In genomic region chr6:129699661-129700060, GRCh38 we compare ENCODE assay signal across 1 cellular context.
A peak's percentile ranks its signal among the peaks of the same experiment; 100 is the strongest.
TF ChIP-seq lines count a peak whose summit lies in the region.

No MANE protein-coding gene starts in this region.

TF ChIP-seq in K562, 482 proteins besides CTCF, POLR2A, EP300 and RAD21 (continued from another document and continues in another):
- TF ChIP-seq PBX2 (CRISPR knock-in tag; IDR thresholded peaks at IDR 0.05; ENCODE audit: low read depth) (no peak), PBX2 (tag; conservative IDR thresholded peaks at IDR 0.05; ENCODE audit: low read depth) (no peak), ZNF583 (CRISPR knock-in tag; IDR thresholded peaks at IDR 0.05) (no peak), SRSF9 (IDR thresholded peaks at IDR 0.05; ENCODE audit: borderline replicate concordance, low read depth, low read length) (no peak), CHCHD3 (CRISPR knock-in tag; IDR thresholded peaks at IDR 0.05) (no peak), ILF3 (IDR thresholded peaks at IDR 0.05; ENCODE audit: borderline replicate concordance) (no peak), ZNF79 (CRISPR knock-in tag; IDR thresholded peaks at IDR 0.05; ENCODE audit: low read depth) (no peak), ZFP30 (CRISPR knock-in tag; IDR thresholded peaks at IDR 0.05; ENCODE audit: borderline replicate concordance) (no peak), HES1 (IDR thresholded peaks at IDR 0.05; ENCODE audit: low read depth) (no peak), STAT5A (IDR thresholded peaks at IDR 0.05; ENCODE audit: borderline replicate concordance, low read length) (no peak), SMARCE1 (IDR thresholded peaks at IDR 0.05) (no peak), ELF1 (tag; IDR thresholded peaks at IDR 0.05) (no peak), CREBBP (IDR thresholded peaks at IDR 0.05; ENCODE audit: low read depth, low read length) (no peak), PRMT5 (CRISPR knock-in tag; IDR thresholded peaks at IDR 0.05) (no peak), HCFC1 (IDR thresholded peaks at IDR 0.05; ENCODE audit: low read depth, low read length) (no peak), CBX5 (IDR thresholded peaks at IDR 0.05; ENCODE audit: borderline replicate concordance, low read depth) (peak; percentile 36; the same call in 1 of the 2 replicates), NCOR1 (IDR thresholded peaks at IDR 0.05) (no peak), RBM15 (IDR thresholded peaks at IDR 0.05; ENCODE audit: insufficient read depth, low read length) (no peak), HOXB6 (CRISPR knock-in tag; IDR thresholded peaks at IDR 0.05; ENCODE audit: borderline replicate concordance) (no peak), ARNT (IDR thresholded peaks at IDR 0.05) (no peak), NONO (IDR thresholded peaks at IDR 0.05; ENCODE audit: low read depth in 2 of 2, low read length in 1 of 2) (no peak), ZC3H8 (IDR thresholded peaks at IDR 0.05) (no peak), CBX8 (IDR thresholded peaks at IDR 0.05; ENCODE audit: borderline replicate concordance, extremely low read depth, low read depth, low read length, poor library complexity, severe bottlenecking) (no peak), RBM14 (IDR thresholded peaks at IDR 0.05; ENCODE audit: borderline replicate concordance, insufficient read depth, low read depth, low read length) (no peak), NR4A1 (CRISPR knock-in tag; IDR thresholded peaks at IDR 0.05) (no peak), NR4A1 (tag; IDR thresholded peaks at IDR 0.05) (no peak), ARID1B (IDR thresholded peaks at IDR 0.05) (peak; percentile 28; the same call in 1 of the 2 replicates), HDAC1 (IDR thresholded peaks at IDR 0.05) (no peak), FOXP1 (CRISPR knock-in tag; IDR thresholded peaks at IDR 0.05) (no peak), TCF7L2 (IDR thresholded peaks at IDR 0.05; ENCODE audit: low read depth, low read length) (no peak), ELK3 (CRISPR knock-in tag; IDR thresholded peaks at IDR 0.05) (no peak), SUPT5H (IDR thresholded peaks at IDR 0.05) (no peak), KLF16 (IDR thresholded peaks at IDR 0.05) (no peak), MCM5 (IDR thresholded peaks at IDR 0.05; ENCODE audit: low read depth) (no peak), ETS2 (tag; IDR thresholded peaks at IDR 0.05; ENCODE audit: borderline replicate concordance, poor library complexity, severe bottlenecking) (no peak), NR2C2 (CRISPR knock-in tag; IDR thresholded peaks at IDR 0.05) (no peak), NR2C2 (tag; IDR thresholded peaks at IDR 0.05) (no peak), THRAP3 (IDR thresholded peaks at IDR 0.05; ENCODE audit: borderline replicate concordance) (no peak), GTF2F1 (IDR thresholded peaks at IDR 0.05; ENCODE audit: low read depth, low read length) (no peak), HNRNPH1 (optimal IDR thresholded peaks at IDR 0.05; ENCODE audit: low read depth, low read length) (no peak), ZNF24 (IDR thresholded peaks at IDR 0.05) (no peak), GATAD2B (IDR thresholded peaks at IDR 0.05; ENCODE audit: borderline replicate concordance) (no peak), ZNF134 (CRISPR knock-in tag; conservative IDR thresholded peaks at IDR 0.05) (no peak), NR2C1 (IDR thresholded peaks at IDR 0.05) (no peak), NR2C1 (tag; IDR thresholded peaks at IDR 0.05) (no peak), TAF1 (IDR thresholded peaks at IDR 0.05; ENCODE audit: control insufficient read depth, extremely low read depth, insufficient read depth, low read length, severe bottlenecking) (no peak), ETV1 (tag; conservative IDR thresholded peaks at IDR 0.05; ENCODE audit: low read depth) (peak; percentile 18; the same call in 1 of the 2 replicates), CTBP1 (IDR thresholded peaks at IDR 0.05; ENCODE audit: borderline replicate concordance) (no peak), THRA (IDR thresholded peaks at IDR 0.05) (no peak), ZFP36 (IDR thresholded peaks at IDR 0.05; ENCODE audit: low read depth, low read length, partially characterized antibody) (peak; percentile 27), ZNF507 (tag; conservative IDR thresholded peaks at IDR 0.05) (no peak), HDAC6 (IDR thresholded peaks at IDR 0.05; ENCODE audit: low read depth, low read length) (no peak), ZNF239 (CRISPR knock-in tag; IDR thresholded peaks at IDR 0.05) (no peak), DPF2 (IDR thresholded peaks at IDR 0.05) (no peak), MCM3 (IDR thresholded peaks at IDR 0.05) (no peak), GABPB2 (CRISPR knock-in tag; conservative IDR thresholded peaks at IDR 0.05) (no peak), CHD2 (IDR thresholded peaks at IDR 0.05; ENCODE audit: low read depth, low read length) (no peak), HMG20B (CRISPR knock-in tag; IDR thresholded peaks at IDR 0.05) (no peak), NCOA6 (IDR thresholded peaks at IDR 0.05) (no peak), SMAD2 (IDR thresholded peaks at IDR 0.05; ENCODE audit: low read depth, low read length) (no peak), BRF1 (IDR thresholded peaks at IDR 0.05; ENCODE audit: borderline replicate concordance, extremely low read depth, insufficient read length) (no peak), EHMT2 (IDR thresholded peaks at IDR 0.05) (0 out of 2 replicates have a peak, but pooled peaks have one; percentile 15), ZNF707 (CRISPR knock-in tag; conservative IDR thresholded peaks at IDR 0.05) (no peak), SPI1 (IDR thresholded peaks at IDR 0.05; ENCODE audit: borderline replicate concordance, low read depth, low read length) (peak; percentile 79)
- TF ChIP-seq, protein P1, sequence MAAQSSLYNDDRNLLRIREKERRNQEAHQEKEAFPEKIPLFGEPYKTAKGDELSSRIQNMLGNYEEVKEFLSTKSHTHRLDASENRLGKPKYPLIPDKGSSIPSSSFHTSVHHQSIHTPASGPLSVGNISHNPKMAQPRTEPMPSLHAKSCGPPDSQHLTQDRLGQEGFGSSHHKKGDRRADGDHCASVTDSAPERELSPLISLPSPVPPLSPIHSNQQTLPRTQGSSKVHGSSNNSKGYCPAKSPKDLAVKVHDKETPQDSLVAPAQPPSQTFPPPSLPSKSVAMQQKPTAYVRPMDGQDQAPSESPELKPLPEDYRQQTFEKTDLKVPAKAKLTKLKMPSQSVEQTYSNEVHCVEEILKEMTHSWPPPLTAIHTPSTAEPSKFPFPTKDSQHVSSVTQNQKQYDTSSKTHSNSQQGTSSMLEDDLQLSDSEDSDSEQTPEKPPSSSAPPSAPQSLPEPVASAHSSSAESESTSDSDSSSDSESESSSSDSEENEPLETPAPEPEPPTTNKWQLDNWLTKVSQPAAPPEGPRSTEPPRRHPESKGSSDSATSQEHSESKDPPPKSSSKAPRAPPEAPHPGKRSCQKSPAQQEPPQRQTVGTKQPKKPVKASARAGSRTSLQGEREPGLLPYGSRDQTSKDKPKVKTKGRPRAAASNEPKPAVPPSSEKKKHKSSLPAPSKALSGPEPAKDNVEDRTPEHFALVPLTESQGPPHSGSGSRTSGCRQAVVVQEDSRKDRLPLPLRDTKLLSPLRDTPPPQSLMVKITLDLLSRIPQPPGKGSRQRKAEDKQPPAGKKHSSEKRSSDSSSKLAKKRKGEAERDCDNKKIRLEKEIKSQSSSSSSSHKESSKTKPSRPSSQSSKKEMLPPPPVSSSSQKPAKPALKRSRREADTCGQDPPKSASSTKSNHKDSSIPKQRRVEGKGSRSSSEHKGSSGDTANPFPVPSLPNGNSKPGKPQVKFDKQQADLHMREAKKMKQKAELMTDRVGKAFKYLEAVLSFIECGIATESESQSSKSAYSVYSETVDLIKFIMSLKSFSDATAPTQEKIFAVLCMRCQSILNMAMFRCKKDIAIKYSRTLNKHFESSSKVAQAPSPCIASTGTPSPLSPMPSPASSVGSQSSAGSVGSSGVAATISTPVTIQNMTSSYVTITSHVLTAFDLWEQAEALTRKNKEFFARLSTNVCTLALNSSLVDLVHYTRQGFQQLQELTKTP (IDR thresholded peaks at IDR 0.05; ENCODE audit: low read depth in 1 of 2, partially characterized antibody in 2 of 2), result no peak
- TF ChIP-seq, protein P2, sequence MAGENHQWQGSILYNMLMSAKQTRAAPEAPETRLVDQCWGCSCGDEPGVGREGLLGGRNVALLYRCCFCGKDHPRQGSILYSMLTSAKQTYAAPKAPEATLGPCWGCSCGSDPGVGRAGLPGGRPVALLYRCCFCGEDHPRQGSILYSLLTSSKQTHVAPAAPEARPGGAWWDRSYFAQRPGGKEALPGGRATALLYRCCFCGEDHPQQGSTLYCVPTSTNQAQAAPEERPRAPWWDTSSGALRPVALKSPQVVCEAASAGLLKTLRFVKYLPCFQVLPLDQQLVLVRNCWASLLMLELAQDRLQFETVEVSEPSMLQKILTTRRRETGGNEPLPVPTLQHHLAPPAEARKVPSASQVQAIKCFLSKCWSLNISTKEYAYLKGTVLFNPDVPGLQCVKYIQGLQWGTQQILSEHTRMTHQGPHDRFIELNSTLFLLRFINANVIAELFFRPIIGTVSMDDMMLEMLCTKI (IDR thresholded peaks at IDR 0.05; ENCODE audit: partially characterized antibody), result no peak
- TF ChIP-seq, protein P3, sequence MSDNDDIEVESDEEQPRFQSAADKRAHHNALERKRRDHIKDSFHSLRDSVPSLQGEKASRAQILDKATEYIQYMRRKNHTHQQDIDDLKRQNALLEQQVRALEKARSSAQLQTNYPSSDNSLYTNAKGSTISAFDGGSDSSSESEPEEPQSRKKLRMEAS (CRISPR knock-in tag; IDR thresholded peaks at IDR 0.05), result no peak
- TF ChIP-seq, protein P4, sequence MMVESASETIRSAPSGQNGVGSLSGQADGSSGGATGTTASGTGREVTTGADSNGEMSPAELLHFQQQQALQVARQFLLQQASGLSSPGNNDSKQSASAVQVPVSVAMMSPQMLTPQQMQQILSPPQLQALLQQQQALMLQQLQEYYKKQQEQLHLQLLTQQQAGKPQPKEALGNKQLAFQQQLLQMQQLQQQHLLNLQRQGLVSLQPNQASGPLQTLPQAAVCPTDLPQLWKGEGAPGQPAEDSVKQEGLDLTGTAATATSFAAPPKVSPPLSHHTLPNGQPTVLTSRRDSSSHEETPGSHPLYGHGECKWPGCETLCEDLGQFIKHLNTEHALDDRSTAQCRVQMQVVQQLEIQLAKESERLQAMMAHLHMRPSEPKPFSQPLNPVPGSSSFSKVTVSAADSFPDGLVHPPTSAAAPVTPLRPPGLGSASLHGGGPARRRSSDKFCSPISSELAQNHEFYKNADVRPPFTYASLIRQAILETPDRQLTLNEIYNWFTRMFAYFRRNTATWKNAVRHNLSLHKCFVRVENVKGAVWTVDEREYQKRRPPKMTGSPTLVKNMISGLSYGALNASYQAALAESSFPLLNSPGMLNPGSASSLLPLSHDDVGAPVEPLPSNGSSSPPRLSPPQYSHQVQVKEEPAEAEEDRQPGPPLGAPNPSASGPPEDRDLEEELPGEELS (CRISPR knock-in tag; IDR thresholded peaks at IDR 0.05; ENCODE audit: borderline replicate concordance), result no peak
- TF ChIP-seq, protein P5, sequence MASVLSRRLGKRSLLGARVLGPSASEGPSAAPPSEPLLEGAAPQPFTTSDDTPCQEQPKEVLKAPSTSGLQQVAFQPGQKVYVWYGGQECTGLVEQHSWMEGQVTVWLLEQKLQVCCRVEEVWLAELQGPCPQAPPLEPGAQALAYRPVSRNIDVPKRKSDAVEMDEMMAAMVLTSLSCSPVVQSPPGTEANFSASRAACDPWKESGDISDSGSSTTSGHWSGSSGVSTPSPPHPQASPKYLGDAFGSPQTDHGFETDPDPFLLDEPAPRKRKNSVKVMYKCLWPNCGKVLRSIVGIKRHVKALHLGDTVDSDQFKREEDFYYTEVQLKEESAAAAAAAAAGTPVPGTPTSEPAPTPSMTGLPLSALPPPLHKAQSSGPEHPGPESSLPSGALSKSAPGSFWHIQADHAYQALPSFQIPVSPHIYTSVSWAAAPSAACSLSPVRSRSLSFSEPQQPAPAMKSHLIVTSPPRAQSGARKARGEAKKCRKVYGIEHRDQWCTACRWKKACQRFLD (CRISPR knock-in tag; IDR thresholded peaks at IDR 0.05), result no peak
